29 cellular contexts compared by ENCODE assay signal in the genomic region with DNA sequence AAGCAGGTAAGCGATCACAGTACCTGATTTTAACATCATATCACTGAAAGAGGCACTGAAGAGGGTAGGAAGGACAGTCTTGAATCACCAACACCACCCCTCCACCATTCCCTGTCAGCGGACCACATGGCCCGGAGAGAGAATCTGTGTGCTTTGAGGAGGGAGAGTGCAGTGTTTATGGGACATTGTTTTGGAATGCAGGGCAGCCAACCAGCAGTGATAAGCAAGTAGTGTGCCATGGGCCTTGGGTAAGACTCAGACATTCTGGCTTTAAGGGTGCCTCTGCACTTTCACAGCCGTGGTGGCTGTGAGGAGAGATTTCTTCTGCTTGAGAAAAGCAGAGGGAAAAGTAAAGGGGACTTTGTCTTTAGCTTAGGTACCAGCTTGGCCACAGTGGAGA.
"Had no signal": no experiment of that assay in that cellular context is flagged by ENCODE, and none has a peak within 500 bp of the region (broad histone marks: within the 10 kb centered on the region; RNA-seq: fewer than 3 reads in every experiment).

No MANE protein-coding gene starts in this region.

- H3K27me3 ChIP-seq: body of pancreas, breast epithelium, Peyer's patch had no signal

- FAIRE-seq: astrocyte had no signal

- DNase-seq: activated CD4-positive, alpha-beta T cell treated with anti-CD3 and anti-CD28 coated beads for 1 hour; activated CD4-positive, alpha-beta T cell treated with anti-CD3 and anti-CD28 coated beads for 48 hours; activated CD4-positive, CD25-positive, alpha-beta regulatory T cell; activated CD8-positive, alpha-beta T cell treated with anti-CD3 and anti-CD28 coated beads for 36 hours; activated gamma-delta T cell; activated naive CD4-positive, alpha-beta T cell treated with Interleukin-2 at 50 U/mL for 16 hours; activated naive CD8-positive, alpha-beta T cell treated with anti-CD3 and anti-CD28 coated beads, Interleukin-2, amount 10 ng/mL, durations not matched to agents 7 days and 5 days; activated T-cell treated with anti-CD3 and anti-CD28 coated beads, Interleukin-2, amount 50 U/mL, for 24 hours; body of pancreas; Kasumi-1; KG1; MM.1S; MV-4-11; NCI-H1092; NCI-H1436 treated with DMSO at 0.1 percent for 48 hours; NCI-H1694 treated with DMSO at 0.1 percent for 48 hours; NCI-H2029; NCI-H345; NCI-H524 treated with DMSO at 0.1 percent for 48 hours; NK-92 treated with Interleukin-12 subunit alpha and Interleukin-12 subunit beta, amount 100 ng/mL, for 24 hours; PC-3; Peyer's patch; RPMI8226; SW 1271; T-helper 1 cell; T1000; WERI-Rb-1 had no signal

- H3K27ac ChIP-seq: body of pancreas, breast epithelium, Peyer's patch, WERI-Rb-1 had no signal

- ATAC-seq: activated CD8-positive, alpha-beta T cell treated with anti-CD3 and anti-CD28 coated beads for 36 hours; body of pancreas; PC-3 had no signal

- H3K4me3 ChIP-seq: body of pancreas, breast epithelium, Peyer's patch had no signal

- H3K36me3 ChIP-seq: breast epithelium, Peyer's patch, WERI-Rb-1 had no signal

- H3K9me3 ChIP-seq: body of pancreas, breast epithelium, Peyer's patch had no signal

- H3K4me1 ChIP-seq: body of pancreas, breast epithelium, Peyer's patch had no signal
